In the genomic region with DNA sequence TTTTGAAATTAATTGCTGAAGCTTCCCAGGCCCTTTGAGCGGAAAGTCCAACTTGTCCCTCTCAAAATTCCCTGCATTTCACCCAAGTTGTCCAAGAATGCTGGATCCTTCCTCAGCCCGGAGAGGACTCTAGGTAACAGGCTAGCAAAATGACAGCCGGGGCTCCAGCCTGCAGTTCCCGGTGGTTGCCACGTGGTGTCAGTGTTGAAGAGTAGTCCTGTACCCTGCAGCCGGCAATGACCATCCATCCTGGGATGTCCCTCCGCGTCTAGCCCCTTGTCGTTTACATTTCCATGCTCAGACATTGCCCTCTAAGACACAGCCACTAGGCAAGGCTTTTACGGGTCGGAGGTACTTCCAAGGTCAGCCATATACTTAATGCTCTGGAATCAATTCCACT, we compare ENCODE assay signal across 8 cellular contexts. TPM values are rescaled to one million over a fixed set of nuclear protein-coding genes. Genes with fewer than 3 reads are reported as not detected.
DNase-seq lines count a peak whose midpoint lies in the region; ATAC-seq, FAIRE-seq and TF ChIP-seq lines count a peak whose summit lies in the region.

No MANE protein-coding gene starts in this region.

- H3K4me2 ChIP-seq in OCI-LY3 (ENCODE audit: low read length), result peak overlapping the region; percentile 83
- H3K4me2 ChIP-seq in K562 (ENCODE audit: insufficient read depth, low read length), result no peak overlapping the region

- no peaks in the 10 kb centered on the region for H4K20me1 ChIP-seq in OCI-LY3 (ENCODE audit: insufficient read depth, low read length)
- H4K20me1 ChIP-seq in K562 (replicated peaks; ENCODE audit: control insufficient read depth, insufficient read depth, low read length), result no peaks in the 10 kb centered on the region

- peaks cover 11% of the 10 kb centered on the region for H3K27me3 ChIP-seq in AG04450 (ENCODE audit: control insufficient read depth, insufficient read depth, low read length)
- H3K27me3 ChIP-seq in OCI-LY3 (ENCODE audit: low read depth, low read length), result no peaks in the 10 kb centered on the region
- peaks cover 4 to 5% of the 10 kb centered on the region in 2 experiments; a peak in 3 of 5 replicates for H3K27me3 ChIP-seq in K562 (ENCODE audit: control insufficient read depth in 2 of 2, insufficient read depth in 2 of 2, low read length in 2 of 2)
- H3K27me3 ChIP-seq in right lobe of liver, result no peaks in the 10 kb centered on the region
- no peaks in the 10 kb centered on the region for H3K27me3 ChIP-seq in vagina
- H3K27me3 ChIP-seq in gastrocnemius medialis, result peaks cover 0 to 6% (median 4%) of the 10 kb centered on the region in 3 donors

- BruUV-seq in K562 (replicated peaks; lab: Mats Ljungman, UMichigan), result no TSS peak

- no peaks in the 10 kb centered on the region for H3K79me2 ChIP-seq in OCI-LY3 (ENCODE audit: low read length)
- no peaks in the 10 kb centered on the region for H3K79me2 ChIP-seq in K562 (ENCODE audit: control insufficient read depth, insufficient read depth, low read length)

- ATAC-seq in K562 (peak; percentile 88), right lobe of liver (peak; percentile 71 to 88 (median 86)), gastrocnemius medialis (no peak), HG03457 (IDR thresholded peaks at IDR 0.05; ENCODE audit: unreplicated experiment) (no peak)

- peak in 1 of 2 experiments; percentile 66; a peak in 3 of 4 replicates for TF ChIP-seq RAD21 in K562 (CRISPR knock-in tag; conservative IDR thresholded peaks at IDR 0.05 in 1 of 2, IDR thresholded peaks at IDR 0.05 in 1 of 2)

- CTCF ChIA-PET in AG04450 (lab: Charles Lee) (interaction anchor here (1.7 kb wide), 1 partner anchor 344 kb away, joined by 7 read pairs; no protein-coding TSS in a partner anchor), K562 (lab: Yijun Ruan, JAX; ENCODE audit: low intra/inter-chr PET ratio) (no interaction called here)

- TF ChIP-seq POLR2A in K562 (conservative IDR thresholded peaks at IDR 0.05) (no peak), right lobe of liver (IDR thresholded peaks at IDR 0.05) (no peak), vagina (IDR thresholded peaks at IDR 0.05) (no peak), gastrocnemius medialis (IDR thresholded peaks at IDR 0.05) (no peak)

- H3K4me1 ChIP-seq in OCI-LY3 (ENCODE audit: low read length) (peaks cover 70% of the 10 kb centered on the region), K562 (replicated peaks in 1 of 2; ENCODE audit: control insufficient read depth in 2 of 2, insufficient read depth in 2 of 2, low read length in 2 of 2) (no peaks in the 10 kb centered on the region; a peak in 3 of 5 replicates), right lobe of liver (peaks cover 0 to 6% (median 0%) of the 10 kb centered on the region in 4 donors), vagina (no peaks in the 10 kb centered on the region), gastrocnemius medialis (no peaks in the 10 kb centered on the region)

- H3K9me1 ChIP-seq in K562 (ENCODE audit: control insufficient read depth, insufficient read depth, low read length), result no peaks in the 10 kb centered on the region

- intact Hi-C loops in K562 (cut with micrococcal nuclease), result loop anchor here (2.0 kb wide), 1 partner anchor 345 kb away; no protein-coding TSS in a partner anchor
- intact Hi-C loops in right lobe of liver (cut with DNase I), result no loop called here
- intact Hi-C loops in vagina (cut with DNase I), result no loop called here
- intact Hi-C loops in gastrocnemius medialis (cut with DNase I; ENCODE audit: low total_unique reads), result no loop called here

- H3K4me3 ChIP-seq in AG04450 (ENCODE audit: low read depth, low read length) (no peak overlapping the region), OCI-LY3 (ENCODE audit: low read length) (peak overlapping the region; percentile 1; the same call in 1 of the 2 replicates), K562 (no peak overlapping the region), right lobe of liver (no peak overlapping the region), vagina (no peak overlapping the region), gastrocnemius medialis (no peak overlapping the region)

- H2AFZ ChIP-seq in OCI-LY3 (ENCODE audit: low read depth, low read length), result no peak overlapping the region
- no peak overlapping the region for H2AFZ ChIP-seq in K562 (ENCODE audit: low read depth, low read length)

- H3K9me3 ChIP-seq in AG04450 (ENCODE audit: control insufficient read depth, insufficient read depth, low read length) (peaks cover 3% of the 10 kb centered on the region; the same call in 1 of the 2 replicates), OCI-LY3 (ENCODE audit: insufficient read depth, low read length) (peaks cover 18% of the 10 kb centered on the region), K562 (replicated peaks; ENCODE audit: control insufficient read depth, insufficient read depth, low read depth, low read length) (peaks cover 3% of the 10 kb centered on the region; the same call in 1 of the 2 replicates), right lobe of liver (no peaks in the 10 kb centered on the region), vagina (no peaks in the 10 kb centered on the region), gastrocnemius medialis (no peaks in the 10 kb centered on the region)

- H3K9ac ChIP-seq in OCI-LY3 (ENCODE audit: low read length), result peak overlapping the region; percentile 86; the same call in 1 of the 2 replicates
- H3K9ac ChIP-seq in K562 (ENCODE audit: insufficient read depth in 1 of 2, low read depth in 2 of 2, low read length in 2 of 2), result no peak overlapping the region

- DNase-seq in AG04450 (ENCODE audit: low read depth, low spot score) (no peak), K562 (ENCODE audit: extremely low read depth in 1 of 4, low spot score in 3 of 4) (peak; percentile 57 to 69 (median 64)), right lobe of liver (peak; percentile 61 to 68 (median 62)), vagina (ENCODE audit: extremely low spot score in 2 of 2) (no peak), gastrocnemius medialis (no peak)

- peak; percentile 84 for FAIRE-seq in K562 (lab: Jason Lieb, UNC)

- H3K27ac ChIP-seq in AG04450 (ENCODE audit: low read depth, low read length) (no peak overlapping the region), OCI-LY3 (ENCODE audit: low read length) (peak overlapping the region; percentile 95), K562 (ENCODE audit: extremely low read depth, low read depth, low read length) (no peak overlapping the region), right lobe of liver (no peak overlapping the region), vagina (no peak overlapping the region), gastrocnemius medialis (no peak overlapping the region)

- no peak for TF ChIP-seq EP300 in K562 (IDR thresholded peaks at IDR 0.05; ENCODE audit: low read length)

- 2% methylated on average over 9 of the region's 11 CpGs for WGBS in K562 (ENCODE audit: insufficient coverage, low coverage, missing lambda C conversion rate)
- WGBS in right lobe of liver (ENCODE audit: insufficient coverage, low coverage, low lambda C conversion rate, missing lambda C conversion rate), result 21% methylated on average over 10 of the region's 11 CpGs

- H3K36me3 ChIP-seq in OCI-LY3 (replicated peaks; ENCODE audit: low read depth, low read length) (peaks cover 21% of the 10 kb centered on the region), K562 (ENCODE audit: control insufficient read depth, insufficient read depth, low read length) (no peaks in the 10 kb centered on the region), right lobe of liver (no peaks in the 10 kb centered on the region), vagina (no peaks in the 10 kb centered on the region), gastrocnemius medialis (no peaks in the 10 kb centered on the region)

- POLR2A ChIA-PET in AG04450 (lab: Yijun Ruan, JAX), result no interaction called here
- POLR2A ChIA-PET in K562 (lab: Yijun Ruan, JAX), result interaction anchor here (0.6 kb wide), 1 partner anchor 75 kb away, joined by 3 read pairs; no protein-coding TSS in a partner anchor

- in situ Hi-C loops in K562 (cut with MboI) (loop anchor here (10.0 kb wide), 1 partner anchor 343 kb away; no protein-coding TSS in a partner anchor), gastrocnemius medialis (cut with MboI; ENCODE audit: low sequenced_read_pairs in 4 of 4) (no loop called here)

- peak; percentile 61 for TF ChIP-seq CTCF in AG04450 (IDR thresholded peaks at IDR 0.05; ENCODE audit: low read depth, low read length)
- TF ChIP-seq CTCF in GM12874 (IDR thresholded peaks at IDR 0.05; ENCODE audit: insufficient read depth, low read depth, low read length), result peak; percentile 67
- TF ChIP-seq CTCF in OCI-LY3 (IDR thresholded peaks at IDR 0.05; ENCODE audit: low read depth, low read length), result peak; percentile 81
- TF ChIP-seq CTCF in K562 (IDR thresholded peaks at IDR 0.05 in 2 of 3, conservative IDR thresholded peaks at IDR 0.05 in 1 of 3; ENCODE audit: insufficient read depth in 2 of 3, low read depth in 1 of 3, low read length in 3 of 3), result peak; percentile 63 to 78 (median 66)
- peak; percentile 62 to 72 (median 67) for TF ChIP-seq CTCF in right lobe of liver (IDR thresholded peaks at IDR 0.05)
- peak in 2 of 3 experiments; percentile 26 to 43 for TF ChIP-seq CTCF in vagina (IDR thresholded peaks at IDR 0.05)
- peak in 2 of 5 experiments; percentile 13 to 42 for TF ChIP-seq CTCF in gastrocnemius medialis (IDR thresholded peaks at IDR 0.05 in 4 of 5, conservative IDR thresholded peaks at IDR 0.05 in 1 of 5)

RNA-seq across cellular contexts. Expression of gene MTIF3, which starts 31.4 kb away (rescaled TPM):
- polyA plus RNA-seq in AG04450 (2011; rRNA removed) (52.1 and 72.5 TPM in 2 replicates), K562 (2011; rRNA removed) (35.9 and 40.8 TPM in 2 replicates), K562 (2014; fragmentation: Illumina TruSeq; extraction: Trizol) (58.1 and 73.6 TPM in 2 replicates), K562 (2014; fragmentation: Nextera tagmentation; extraction: Ambion mirVana) (10 to 100 TPM; 62.0 to 71.2 TPM), K562 (2014; rRNA removed) (45.2 and 47.5 TPM in 2 replicates)
- 13.9 and 18.4 TPM in 2 replicates for polyA minus RNA-seq in AG04450 (2011; rRNA and poly(A)+ RNA removed)
- total RNA-seq in K562 (2011; cell fraction: chromatin; rRNA removed; ENCODE audit: low replicate concordance), result 9.9 and 21.4 TPM in 2 replicates
- 6.2 and 8.7 TPM in 2 replicates for total RNA-seq in K562 (2011; cell fraction: nucleolus; rRNA removed)
- 13.3 and 17.4 TPM in 2 replicates for total RNA-seq in K562 (2011; cell fraction: nucleoplasm; rRNA removed)
- total RNA-seq in K562 (2014; rRNA removed) (34.6 and 46.1 TPM in 2 replicates), K562 (2014; rRNA removed; fragmentation: Illumina TruSeq; extraction: Trizol) (43.9 and 53.6 TPM in 2 replicates), K562 (2015; rRNA removed; fragmentation: Illumina TruSeq; extraction: Trizol) (41.2 and 44.4 TPM in 2 replicates), K562 (2021) (20.4 and 23.5 TPM in 2 replicates), right lobe of liver (10 to 100 TPM; 26.5 to 46.0 (median 32.0) TPM), vagina (30.0 TPM), gastrocnemius medialis (100 to 1,000 TPM in 2 of 4 donors, 10 to 100 TPM in 2; 73.9 to 113 (median 89.1) TPM)
- polyA plus RNA-seq in K562 (2011; cell fraction: cytosol; rRNA removed), result 20.1 and 34.4 TPM in 2 replicates
- polyA plus RNA-seq in K562 (2011; cell fraction: nucleus; rRNA removed), result 13.5 and 20.6 TPM in 2 replicates
- polyA plus RNA-seq in K562 (2012), result 31.5 and 40.7 TPM in 2 replicates
- 23.6 and 32.2 TPM in 2 replicates for polyA minus RNA-seq in K562 (2011; rRNA and poly(A)+ RNA removed)
- polyA minus RNA-seq in K562 (2011; cell fraction: cytosol; rRNA and poly(A)+ RNA removed), result 8.9 and 11.3 TPM in 2 replicates
- 7.8 and 16.4 TPM in 2 replicates for polyA minus RNA-seq in K562 (2011; cell fraction: nucleus; rRNA and poly(A)+ RNA removed)

RNA-seq across cellular contexts. Expression of gene GTF3A, which starts 57.3 kb away (rescaled TPM):
- polyA plus RNA-seq in AG04450 (2011; rRNA removed) (89.0 and 104 TPM in 2 replicates), K562 (2011; rRNA removed) (126 and 174 TPM in 2 replicates), K562 (2014; fragmentation: Illumina TruSeq; extraction: Trizol) (261 and 303 TPM in 2 replicates), K562 (2014; fragmentation: Nextera tagmentation; extraction: Ambion mirVana) (10 to 100 TPM; 47.5 to 63.9 TPM), K562 (2014; rRNA removed) (161 and 162 TPM in 2 replicates)
- polyA minus RNA-seq in AG04450 (2011; rRNA and poly(A)+ RNA removed), result 30.9 and 39.1 TPM in 2 replicates
- 33.9 and 37.6 TPM in 2 replicates for total RNA-seq in K562 (2011; cell fraction: chromatin; rRNA removed; ENCODE audit: low replicate concordance)
- 30.0 and 31.3 TPM in 2 replicates for total RNA-seq in K562 (2011; cell fraction: nucleolus; rRNA removed)
- 35.6 and 63.0 TPM in 2 replicates for total RNA-seq in K562 (2011; cell fraction: nucleoplasm; rRNA removed)
- total RNA-seq in K562 (2014; rRNA removed) (197 and 224 TPM in 2 replicates), K562 (2014; rRNA removed; fragmentation: Illumina TruSeq; extraction: Trizol) (239 and 267 TPM in 2 replicates), K562 (2015; rRNA removed; fragmentation: Illumina TruSeq; extraction: Trizol) (184 and 203 TPM in 2 replicates), K562 (2021) (152 and 160 TPM in 2 replicates), right lobe of liver (100 to 1,000 TPM in 2 of 6 experiments, 10 to 100 TPM in 4; 50.2 to 216 (median 64.9) TPM), vagina (142 TPM), gastrocnemius medialis (100 to 1,000 TPM; 179 to 304 (median 242) TPM)
- polyA plus RNA-seq in K562 (2011; cell fraction: cytosol; rRNA removed), result 69.8 and 130 TPM in 2 replicates
- polyA plus RNA-seq in K562 (2011; cell fraction: nucleus; rRNA removed), result 73.0 and 80.9 TPM in 2 replicates
- polyA plus RNA-seq in K562 (2012), result 119 and 134 TPM in 2 replicates
- polyA minus RNA-seq in K562 (2011; rRNA and poly(A)+ RNA removed), result 101 and 123 TPM in 2 replicates
- polyA minus RNA-seq in K562 (2011; cell fraction: cytosol; rRNA and poly(A)+ RNA removed), result 51.2 and 61.3 TPM in 2 replicates
- polyA minus RNA-seq in K562 (2011; cell fraction: nucleus; rRNA and poly(A)+ RNA removed), result 41.2 and 50.1 TPM in 2 replicates

Comparison
In these comparisons a context has a peak if more than half of its experiments do, and no peak if none do; other contexts are left out.
1. DNase-seq: peak in K562 (4 of 4) and right lobe of liver (3 of 3); none in AG04450 (single experiment), vagina (0 of 2) and gastrocnemius medialis (0 of 2).
2. ATAC-seq: peak in K562 (single experiment) and right lobe of liver (4 of 4); none in gastrocnemius medialis (0 of 2) and HG03457 (single experiment).